In genomic region chr11:88105952-88106351, GRCh38 we compare ENCODE assay signal across 20 cellular contexts.
DNase-seq lines count a peak whose midpoint lies in the region; ATAC-seq, FAIRE-seq and TF ChIP-seq lines count a peak whose summit lies in the region.
"Had no signal": no experiment of that assay in that cellular context is flagged by ENCODE, and none has a peak within 500 bp of the region (broad histone marks: within the 10 kb centered on the region; RNA-seq: fewer than 3 reads in every experiment).

No MANE protein-coding gene starts in this region.

- no peak overlapping the region for H3K4me2 ChIP-seq in Karpas-422 (ENCODE audit: low read depth, low read length, poor library complexity, severe bottlenecking)
- no peak overlapping the region for H3K4me2 ChIP-seq in GM12878 (ENCODE audit: control insufficient read depth, insufficient read depth)
- H3K4me2 ChIP-seq: PC-9 had no signal

- H4K20me1 ChIP-seq in Karpas-422 (ENCODE audit: insufficient read depth, low read depth, low read length) (no peaks in the 10 kb centered on the region), GM12878 (ENCODE audit: control insufficient read depth, insufficient read depth) (no peaks in the 10 kb centered on the region)

- H3K9ac ChIP-seq in Karpas-422 (ENCODE audit: low read length) (no peak overlapping the region), GM12878 (ENCODE audit: control insufficient read depth, insufficient read depth, low read length) (no peak overlapping the region)

- in situ Hi-C loops in GM12878 (cut with MboI) = no loop called here

- no peak for TF ChIP-seq POLR2A in GM12878 (IDR thresholded peaks at IDR 0.05; ENCODE audit: low read depth, low read length)

- H3K79me2 ChIP-seq in Karpas-422 (ENCODE audit: low read length) (no peaks in the 10 kb centered on the region), GM12878 (ENCODE audit: control insufficient read depth, insufficient read depth, low read length) (no peaks in the 10 kb centered on the region)

- H3K4me1 ChIP-seq in Karpas-422 (ENCODE audit: low read length) = peaks cover 19% of the 10 kb centered on the region
- peaks cover 3% of the 10 kb centered on the region for H3K4me1 ChIP-seq in GM12878 (ENCODE audit: control insufficient read depth, insufficient read depth, low read length)
- H3K4me1 ChIP-seq: BE2C had no signal

- H3K27ac Mint-ChIP-seq in progenitor cell of endocrine pancreas = no peak overlapping the region
- H3K27ac Mint-ChIP-seq: T-cell had no signal

- peak overlapping the region; percentile 18 for H3K4me3 Mint-ChIP-seq in progenitor cell of endocrine pancreas (ENCODE audit: low read depth)
- H3K4me3 Mint-ChIP-seq: T-cell had no signal

- no peak overlapping the region for H3K27ac ChIP-seq in Karpas-422 (ENCODE audit: low read length)
- no peak overlapping the region for H3K27ac ChIP-seq in GM12878 (ENCODE audit: control insufficient read depth, insufficient read depth)
- H3K27ac ChIP-seq: PC-9, SK-N-MC had no signal

- H3K27me3 Mint-ChIP-seq in progenitor cell of endocrine pancreas = no peaks in the 10 kb centered on the region

- POLR2A ChIA-PET in GM12878 (lab: Charles Lee) = no interaction called here

- H3K4me3 ChIP-seq in GM06990 (replicated peaks; ENCODE audit: low read depth, low read length) = no peak overlapping the region
- no peak overlapping the region for H3K4me3 ChIP-seq in Karpas-422 (ENCODE audit: low read length)
- no peak overlapping the region for H3K4me3 ChIP-seq in GM12878
- H3K4me3 ChIP-seq: PC-9, SK-N-MC had no signal

- peak; percentile 18 for DNase-seq in GM06990 (ENCODE audit: extremely low read depth, insufficient read length)
- peak; percentile 70 for DNase-seq in Karpas-422
- DNase-seq in GM12878 (ENCODE audit: low read depth, low spot score) = no peak
- no peak for DNase-seq in progenitor cell of endocrine pancreas (ENCODE audit: low spot score, unreplicated experiment)
- DNase-seq in activated naive CD4-positive, alpha-beta T cell treated with anti-CD3 and anti-CD28 coated beads, Interleukin-2, amount 50 U/mL, for 16 hours = no peak
- DNase-seq in DMS 273 (lab: John Stamatoyannopoulos, UW; ENCODE audit: unreplicated experiment) = no peak
- DNase-seq: BE2C; DMS153; HCEC 1CT; NCI-H1436; NCI-H2081; NCI-H345; NCI-H526 treated with DMSO at 0.1 percent for 48 hours; NK-92 treated with Interleukin-12 subunit alpha and Interleukin-12 subunit beta, amount 100 ng/mL, for 24 hours; PC-9; T-cell had no signal

- SMC1A ChIA-PET in GM12878 (lab: Charles Lee; ENCODE audit: uncharacterized antibody, unreplicated experiment) = interaction anchor here (0.6 to 4.3 kb wide), 20 partner anchors 9 to 443 kb away, joined by 3 to 25 read pairs (median 4); no protein-coding TSS in a partner anchor

- intact Hi-C loops in GM12878 (cut with micrococcal nuclease; ENCODE audit: unreplicated experiment) = no loop called here

- no peaks in the 10 kb centered on the region for H3K9me2 ChIP-seq in Karpas-422 (replicated peaks; ENCODE audit: insufficient read depth, low read length)

- H2AFZ ChIP-seq in Karpas-422 (ENCODE audit: low read length) (no peak overlapping the region), GM12878 (ENCODE audit: control insufficient read depth, low read depth, low read length) (no peak overlapping the region)
- H2AFZ ChIP-seq: PC-9 had no signal

- peaks cover 17% of the 10 kb centered on the region for H3K9me3 Mint-ChIP-seq in progenitor cell of endocrine pancreas (ENCODE audit: low read depth)

- TF ChIP-seq RAD21 in GM12878 (IDR thresholded peaks at IDR 0.05; ENCODE audit: insufficient read depth, low read depth, low read length) = no peak

- H3K4me1 Mint-ChIP-seq in progenitor cell of endocrine pancreas (ENCODE audit: low read depth) = peaks cover 19% of the 10 kb centered on the region
- H3K4me1 Mint-ChIP-seq: T-cell had no signal

- H3K36me3 ChIP-seq in GM06990 (ENCODE audit: control insufficient read depth, insufficient read depth, low read length) = no peaks in the 10 kb centered on the region
- no peaks in the 10 kb centered on the region for H3K36me3 ChIP-seq in Karpas-422 (ENCODE audit: insufficient read depth, low read length)
- no peaks in the 10 kb centered on the region for H3K36me3 ChIP-seq in GM12878 (ENCODE audit: control insufficient read depth in 2 of 2, insufficient read depth in 2 of 2, low read length in 1 of 2)
- H3K36me3 ChIP-seq: BE2C had no signal

- no peak for TF ChIP-seq CTCF in GM06990 (IDR thresholded peaks at IDR 0.05; ENCODE audit: insufficient read depth, low read length, poor library complexity, severe bottlenecking)
- no peak for TF ChIP-seq CTCF in GM12878 (IDR thresholded peaks at IDR 0.05 in 2 of 3, conservative IDR thresholded peaks at IDR 0.05 in 1 of 3; ENCODE audit: control insufficient read depth in 2 of 3, extremely low read depth in 1 of 3, insufficient read depth in 1 of 3, low read depth in 3 of 3, low read length in 3 of 3)
- no peak for TF ChIP-seq CTCF in progenitor cell of endocrine pancreas (IDR thresholded peaks at IDR 0.05; ENCODE audit: unreplicated experiment)

- no peak for FAIRE-seq in GM12878 (lab: Jason Lieb, UNC)
- FAIRE-seq: GM12892, GM19239 had no signal

- RAD21 ChIA-PET in GM12878 (lab: Charles Lee; ENCODE audit: unreplicated experiment) = interaction anchor here (0.6 to 1.7 kb wide), 9 partner anchors 10 to 446 kb away, joined by 3 to 8 read pairs (median 3); no protein-coding TSS in a partner anchor

- WGBS in GM12878 (ENCODE audit: insufficient coverage, insufficient replicate concordance, low lambda C conversion rate, missing lambda C conversion rate) = 0% methylated on average over 2 of the region's 2 CpGs

- CTCF ChIA-PET in GM12878 (lab: Yijun Ruan, JAX) = interaction anchor here (0.8 to 4.2 kb wide), 15 partner anchors 9 to 446 kb away, joined by 3 to 20 read pairs (median 5); no protein-coding TSS in a partner anchor

- H3K36me3 Mint-ChIP-seq in progenitor cell of endocrine pancreas (ENCODE audit: insufficient read depth) = peaks cover 26% of the 10 kb centered on the region

- H3K27me3 ChIP-seq in GM06990 (replicated peaks; ENCODE audit: control insufficient read depth, insufficient read depth, low read length) = no peaks in the 10 kb centered on the region
- no peaks in the 10 kb centered on the region for H3K27me3 ChIP-seq in Karpas-422 (ENCODE audit: low read length)
- H3K27me3 ChIP-seq in GM12878 (replicated peaks in 1 of 2; ENCODE audit: control insufficient read depth in 2 of 2, insufficient read depth in 2 of 2, low read length in 1 of 2) = no peaks in the 10 kb centered on the region
- H3K27me3 ChIP-seq: BE2C had no signal

- ATAC-seq in GM12878 (peak; percentile 9; the same call in 2 of the 3 replicates), HG02763 (IDR thresholded peaks at IDR 0.05; ENCODE audit: unreplicated experiment) (no peak)
- ATAC-seq: T-cell had no signal

- BruUV-seq in GM12878 (replicated peaks; lab: Mats Ljungman, UMichigan) = no TSS peak

- H3K9me3 ChIP-seq in Karpas-422 (ENCODE audit: low read length) = no peaks in the 10 kb centered on the region
- H3K9me3 ChIP-seq in GM12878 (replicated peaks; ENCODE audit: control insufficient read depth, insufficient read depth, low read length) = no peaks in the 10 kb centered on the region; the same call in 2 of the 3 replicates
- H3K9me3 ChIP-seq: BE2C had no signal

- no peak for TF ChIP-seq EP300 in GM12878 (IDR thresholded peaks at IDR 0.05; ENCODE audit: borderline replicate concordance in 1 of 2, control insufficient read depth in 1 of 2, low read depth in 2 of 2, low read length in 2 of 2)

TF ChIP-seq in GM12878, 131 proteins besides CTCF, POLR2A, EP300 and RAD21 (continues in another document):
- TF ChIP-seq ZSCAN29 (IDR thresholded peaks at IDR 0.05) (no peak), BMI1 (IDR thresholded peaks at IDR 0.05; ENCODE audit: borderline replicate concordance) (peak; percentile 91), NR2C1 (IDR thresholded peaks at IDR 0.05) (no peak), RFX5 (IDR thresholded peaks at IDR 0.05; ENCODE audit: low read depth, low read length) (peak; percentile 39; the same call in 1 of the 2 replicates), HDGF (IDR thresholded peaks at IDR 0.05) (no peak), E2F8 (IDR thresholded peaks at IDR 0.05; ENCODE audit: low read depth, partially characterized antibody) (no peak), TARDBP (IDR thresholded peaks at IDR 0.05; ENCODE audit: borderline replicate concordance) (no peak)

Comparison
In these comparisons a context has a peak if more than half of its experiments do, and no peak if none do; other contexts are left out.
1. DNase-seq: peak in GM06990 (single experiment) and Karpas-422 (single experiment); none in GM12878 (single experiment), progenitor cell of endocrine pancreas (single experiment), activated naive CD4-positive, alpha-beta T cell treated with anti-CD3 and anti-CD28 coated beads, Interleukin-2, amount 50 U/mL, for 16 hours (single experiment) and DMS 273 (single experiment).